21 cellular contexts compared by ENCODE assay signal in the genomic region with DNA sequence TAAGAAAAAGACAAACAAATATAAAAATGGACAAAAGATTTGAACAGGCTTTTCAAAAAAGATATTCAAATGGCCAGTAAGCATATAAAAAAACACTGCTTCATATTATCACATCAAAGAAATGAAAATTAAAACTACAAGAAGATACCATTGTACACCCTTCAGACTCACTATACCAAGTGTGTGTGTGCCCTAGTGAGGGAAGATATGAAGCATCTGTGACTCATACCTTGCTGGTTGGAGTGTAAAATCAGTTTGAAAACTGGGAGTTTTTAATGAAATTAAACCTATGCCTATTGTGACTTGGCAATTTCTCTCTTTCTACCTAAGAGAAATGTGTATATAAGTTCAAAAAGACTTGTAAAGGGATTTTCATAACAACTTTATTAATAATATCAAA.
"Had no signal": no experiment of that assay in that cellular context is flagged by ENCODE, and none has a peak within 500 bp of the region (broad histone marks: within the 10 kb centered on the region; RNA-seq: fewer than 3 reads in every experiment).

No MANE protein-coding gene starts in this region.

- H3K4me3 Mint-ChIP-seq: endodermal cell; nephron; stimulated activated naive B cell treated with anti-CD40 and anti-IgM and Interleukin-4, amounts not matched to agents 10 μg/mL and 1 μg/mL and 100 μg/mL, for 72 hours had no signal

- H3K9me3 ChIP-seq: left lung, suprapubic skin had no signal

- H3K27ac ChIP-seq: cardiac muscle cell, dorsolateral prefrontal cortex, left lung, suprapubic skin had no signal

- FAIRE-seq: astrocyte had no signal

- H3K4me1 ChIP-seq: left lung, suprapubic skin had no signal

- H3K27me3 ChIP-seq: cardiac muscle cell, dorsolateral prefrontal cortex, left lung, suprapubic skin had no signal

- H3K27ac Mint-ChIP-seq: endodermal cell; nephron; stimulated activated naive B cell treated with anti-CD40 and anti-IgM and Interleukin-4, amounts not matched to agents 10 μg/mL and 1 μg/mL and 100 μg/mL, for 72 hours had no signal

- H3K4me1 Mint-ChIP-seq: endodermal cell, nephron had no signal

- ATAC-seq: left lung had no signal

- H3K27me3 Mint-ChIP-seq: stimulated activated naive B cell treated with anti-CD40 and anti-IgM and Interleukin-4, amounts not matched to agents 10 μg/mL and 1 μg/mL and 100 μg/mL, for 72 hours had no signal

- DNase-seq: activated CD4-positive, alpha-beta T cell treated with anti-CD3 and anti-CD28 coated beads for 1 hour; activated CD4-positive, alpha-beta T cell treated with anti-CD3 and anti-CD28 coated beads, Interleukin-2, amount 50 U/mL, for 4 hours; activated naive CD4-positive, alpha-beta T cell; activated T-cell treated with anti-CD3 and anti-CD28 coated beads for 4 hours; dorsolateral prefrontal cortex; endodermal cell; erythroblast; islet precursor cell; left lung; mesenchymal stem cell; nucleus accumbens; posterior cingulate gyrus; retina; stimulated activated CD4-positive, alpha-beta T cell treated with anti-CD3 and anti-CD28 coated beads, Interleukin-2, amount 100 ng/mL, for 48 hours; stimulated activated naive B cell treated with anti-CD40 and anti-IgM and Interleukin-4, amounts not matched to agents 10 μg/mL and 1 μg/mL and 100 μg/mL, for 72 hours; T-helper 9 cell; trophoblast cell had no signal

- H3K36me3 ChIP-seq: cardiac muscle cell, suprapubic skin had no signal

- H3K4me3 ChIP-seq: cardiac muscle cell, dorsolateral prefrontal cortex, left lung, suprapubic skin had no signal

- H3K9me3 Mint-ChIP-seq: nephron; stimulated activated naive B cell treated with anti-CD40 and anti-IgM and Interleukin-4, amounts not matched to agents 10 μg/mL and 1 μg/mL and 100 μg/mL, for 72 hours had no signal
